In genomic region chr6:161104966-161105365, GRCh38 we compare ENCODE assay signal across 23 cellular contexts.
A peak's percentile ranks its signal among the peaks of the same experiment; 100 is the strongest.
DNase-seq lines count a peak whose midpoint lies in the region; ATAC-seq and TF ChIP-seq lines count a peak whose summit lies in the region.
"Had no signal": no experiment of that assay in that cellular context is flagged by ENCODE, and none has a peak within 500 bp of the region (broad histone marks: within the 10 kb centered on the region; RNA-seq: fewer than 3 reads in every experiment).

No MANE protein-coding gene starts in this region.

- H3K27ac ChIP-seq in PC-3 (ENCODE audit: low read length) (peak overlapping the region; percentile 93), osteoblast (ENCODE audit: low read depth, low read length) (peak overlapping the region; percentile 61)
- H3K27ac ChIP-seq: A549, gastrocnemius medialis, RWPE1 had no signal

- H3K27me3 Mint-ChIP-seq in activated CD8-positive, alpha-beta T cell treated with anti-CD3 and anti-CD28 coated beads for 36 hours, result no peaks in the 10 kb centered on the region
- H3K27me3 Mint-ChIP-seq in activated CD8-positive, alpha-beta T cell treated with anti-CD3 and anti-CD28 coated beads, Interleukin-2, amount 10 ng/mL, durations not matched to agents 7 days and 5 days (ENCODE audit: low read depth), result no peaks in the 10 kb centered on the region
- no peaks in the 10 kb centered on the region for H3K27me3 Mint-ChIP-seq in effector memory CD8-positive, alpha-beta T cell
- H3K27me3 Mint-ChIP-seq: activated CD4-positive, alpha-beta T cell treated with anti-CD3 and anti-CD28 coated beads, Interleukin-2, amount 10 ng/mL, durations not matched to agents 24 days and 14 days; IgD-negative memory B cell had no signal

- intact Hi-C loops in activated CD8-positive, alpha-beta T cell treated with anti-CD3 and anti-CD28 coated beads for 36 hours (cut with micrococcal nuclease), result no loop called here
- intact Hi-C loops in PC-3 (cut with micrococcal nuclease), result no loop called here

- DNase-seq in activated CD8-positive, alpha-beta T cell treated with anti-CD3 and anti-CD28 coated beads for 36 hours, result no peak
- DNase-seq in activated CD8-positive, alpha-beta T cell treated with anti-CD3 and anti-CD28 coated beads, Interleukin-2, amount 10 ng/mL, durations not matched to agents 7 days and 5 days, result no peak
- DNase-seq in PC-3 (peak; percentile 45), osteoblast (ENCODE audit: insufficient read length, low spot score, missing footprints) (no peak), NCI-H187 (lab: John Stamatoyannopoulos, UW) (no peak)
- no peak for DNase-seq in effector memory CD8-positive, alpha-beta T cell
- DNase-seq: activated CD4-positive, alpha-beta T cell treated with anti-CD3 and anti-CD28 coated beads, Interleukin-2, amount 10 ng/mL, durations not matched to agents 24 days and 14 days; activated T-cell treated with anti-CD3 and anti-CD28 coated beads, Interleukin-2, amount 50 U/mL, for 48 hours; CD8-positive, alpha-beta T cell; central memory CD4-positive, alpha-beta T cell; gastrocnemius medialis; left ventricle myocardium superior; NCI-H187 treated with DMSO at 0.1 percent for 48 hours; NCI-H345; NK-92 treated with Interleukin-12 subunit alpha and Interleukin-12 subunit beta, amount 100 ng/mL, for 24 hours; stimulated activated naive CD4-positive, alpha-beta T cell treated with Interleukin-2 at 50 U/mL for 16 hours had no signal

- H3K4me1 Mint-ChIP-seq in activated CD8-positive, alpha-beta T cell treated with anti-CD3 and anti-CD28 coated beads for 36 hours (ENCODE audit: low read depth), result peaks cover 2% of the 10 kb centered on the region
- H3K4me1 Mint-ChIP-seq in activated CD8-positive, alpha-beta T cell treated with anti-CD3 and anti-CD28 coated beads, Interleukin-2, amount 10 ng/mL, durations not matched to agents 7 days and 5 days (ENCODE audit: low read depth), result peaks cover 2% of the 10 kb centered on the region
- H3K4me1 Mint-ChIP-seq in effector memory CD8-positive, alpha-beta T cell (ENCODE audit: low read depth in 2 of 2), result no peaks in the 10 kb centered on the region
- H3K4me1 Mint-ChIP-seq: GM23338, IgD-negative memory B cell had no signal

- no peak for ATAC-seq in activated CD8-positive, alpha-beta T cell treated with anti-CD3 and anti-CD28 coated beads for 36 hours
- no peak for ATAC-seq in activated CD8-positive, alpha-beta T cell treated with anti-CD3 and anti-CD28 coated beads, Interleukin-2, amount 10 ng/mL, durations not matched to agents 7 days and 5 days
- peak; percentile 59 for ATAC-seq in PC-3
- ATAC-seq in effector memory CD8-positive, alpha-beta T cell (replicated peaks), result no peak
- no peak for ATAC-seq in HG02884 (IDR thresholded peaks at IDR 0.05; ENCODE audit: unreplicated experiment)
- no peak for ATAC-seq in HG02759 (IDR thresholded peaks at IDR 0.05; ENCODE audit: unreplicated experiment)
- ATAC-seq: A549; CD8-positive, alpha-beta T cell; gastrocnemius medialis; GM23338; left ventricle myocardium superior; sciatic nerve had no signal

- H3K9me3 ChIP-seq in PC-3 (ENCODE audit: low read length) (no peaks in the 10 kb centered on the region), osteoblast (ENCODE audit: low read depth, low read length) (no peaks in the 10 kb centered on the region)
- H3K9me3 ChIP-seq: A549, gastrocnemius medialis had no signal

- no peak overlapping the region for H3K4me3 Mint-ChIP-seq in activated CD8-positive, alpha-beta T cell treated with anti-CD3 and anti-CD28 coated beads for 36 hours
- no peak overlapping the region for H3K4me3 Mint-ChIP-seq in activated CD8-positive, alpha-beta T cell treated with anti-CD3 and anti-CD28 coated beads, Interleukin-2, amount 10 ng/mL, durations not matched to agents 7 days and 5 days
- H3K4me3 Mint-ChIP-seq in effector memory CD8-positive, alpha-beta T cell, result no peak overlapping the region
- H3K4me3 Mint-ChIP-seq: activated CD4-positive, alpha-beta T cell treated with anti-CD3 and anti-CD28 coated beads, Interleukin-2, amount 10 ng/mL, durations not matched to agents 24 days and 14 days; CD8-positive, alpha-beta T cell; GM23338; IgD-negative memory B cell had no signal

- POLR2A ChIA-PET in activated CD8-positive, alpha-beta T cell treated with anti-CD3 and anti-CD28 coated beads for 36 hours (lab: Charles Lee), result no interaction called here
- POLR2A ChIA-PET in activated CD8-positive, alpha-beta T cell treated with anti-CD3 and anti-CD28 coated beads, Interleukin-2, amount 10 ng/mL, durations not matched to agents 7 days and 5 days (lab: Charles Lee), result no interaction called here
- POLR2A ChIA-PET in PC-3 (lab: Charles Lee; ENCODE audit: unreplicated experiment), result no interaction called here

- H2AFZ ChIP-seq in PC-3 (ENCODE audit: low read length) (no peak overlapping the region), osteoblast (ENCODE audit: low read length) (no peak overlapping the region)
- H2AFZ ChIP-seq: GM23338 had no signal

- H3K79me2 ChIP-seq in PC-3 (ENCODE audit: low read length) (no peaks in the 10 kb centered on the region), osteoblast (ENCODE audit: insufficient read depth, low read length) (no peaks in the 10 kb centered on the region)

- no peaks in the 10 kb centered on the region for H3K27me3 ChIP-seq in PC-3 (ENCODE audit: low read length)
- no peaks in the 10 kb centered on the region for H3K27me3 ChIP-seq in osteoblast (ENCODE audit: insufficient read depth, low read length)
- H3K27me3 ChIP-seq: gastrocnemius medialis had no signal

- peak overlapping the region; percentile 65 for H3K4me2 ChIP-seq in PC-3 (ENCODE audit: low read length)
- no peak overlapping the region for H3K4me2 ChIP-seq in osteoblast (ENCODE audit: insufficient read depth, low read length)
- H3K4me2 ChIP-seq: A549, GM23338 had no signal

- CTCF ChIA-PET in activated CD8-positive, alpha-beta T cell treated with anti-CD3 and anti-CD28 coated beads for 36 hours (lab: Charles Lee), result no interaction called here
- CTCF ChIA-PET in activated CD8-positive, alpha-beta T cell treated with anti-CD3 and anti-CD28 coated beads, Interleukin-2, amount 10 ng/mL, durations not matched to agents 7 days and 5 days (lab: Charles Lee), result interaction anchor here (0.6 kb wide), 1 partner anchor 23 kb away, joined by 3 read pairs; no protein-coding TSS in a partner anchor
- CTCF ChIA-PET in PC-3 (lab: Charles Lee), result no interaction called here

- H3K36me3 ChIP-seq in PC-3 (ENCODE audit: low read depth, low read length), result peaks cover 44% of the 10 kb centered on the region; the same call in 1 of the 2 replicates
- peaks cover 67% of the 10 kb centered on the region for H3K36me3 ChIP-seq in osteoblast (ENCODE audit: insufficient read depth, low read length)

- no TSS peak for BruUV-seq in PC-3 (replicated peaks; lab: Mats Ljungman, UMichigan)

- no peaks in the 10 kb centered on the region for H4K20me1 ChIP-seq in PC-3 (ENCODE audit: low read length)
- H4K20me1 ChIP-seq in osteoblast (ENCODE audit: insufficient read depth, low read length), result no peaks in the 10 kb centered on the region

- no peak for TF ChIP-seq CTCF in activated CD8-positive, alpha-beta T cell treated with anti-CD3 and anti-CD28 coated beads for 36 hours (IDR thresholded peaks at IDR 0.05)
- no peak for TF ChIP-seq CTCF in PC-3 (conservative IDR thresholded peaks at IDR 0.05; ENCODE audit: low read depth, low read length)
- no peak for TF ChIP-seq CTCF in osteoblast (IDR thresholded peaks at IDR 0.05; ENCODE audit: extremely low read depth, low read depth, low read length)

- H3K9me3 Mint-ChIP-seq in activated CD8-positive, alpha-beta T cell treated with anti-CD3 and anti-CD28 coated beads for 36 hours, result no peaks in the 10 kb centered on the region
- H3K9me3 Mint-ChIP-seq in activated CD8-positive, alpha-beta T cell treated with anti-CD3 and anti-CD28 coated beads, Interleukin-2, amount 10 ng/mL, durations not matched to agents 7 days and 5 days (ENCODE audit: insufficient read depth), result no peaks in the 10 kb centered on the region
- H3K9me3 Mint-ChIP-seq in effector memory CD8-positive, alpha-beta T cell, result no peaks in the 10 kb centered on the region
- H3K9me3 Mint-ChIP-seq: CD8-positive, alpha-beta T cell; GM23338; IgD-negative memory B cell had no signal

- H3F3A ChIP-seq in PC-3 (ENCODE audit: low read length, unreplicated experiment), result peaks cover 3% of the 10 kb centered on the region

- H3K4me3 ChIP-seq in PC-3 (ENCODE audit: low read length) (peak overlapping the region; percentile 7; the same call in 1 of the 2 replicates), osteoblast (ENCODE audit: insufficient read depth, low read length) (no peak overlapping the region)
- H3K4me3 ChIP-seq: A549, gastrocnemius medialis, GM23338 had no signal

- peak overlapping the region; percentile 75 for H3K9ac ChIP-seq in PC-3 (ENCODE audit: low read length)

- H3K9me2 ChIP-seq in PC-3 (replicated peaks; ENCODE audit: low read length), result no peaks in the 10 kb centered on the region

- H3K36me3 Mint-ChIP-seq in activated CD8-positive, alpha-beta T cell treated with anti-CD3 and anti-CD28 coated beads for 36 hours (ENCODE audit: low read depth), result peaks cover 45% of the 10 kb centered on the region
- H3K36me3 Mint-ChIP-seq in activated CD8-positive, alpha-beta T cell treated with anti-CD3 and anti-CD28 coated beads, Interleukin-2, amount 10 ng/mL, durations not matched to agents 7 days and 5 days (ENCODE audit: low read depth), result peaks cover 51% of the 10 kb centered on the region
- H3K36me3 Mint-ChIP-seq in effector memory CD8-positive, alpha-beta T cell (ENCODE audit: insufficient read depth), result peaks cover 73% of the 10 kb centered on the region

- peak overlapping the region; percentile 78 for H3K27ac Mint-ChIP-seq in activated CD8-positive, alpha-beta T cell treated with anti-CD3 and anti-CD28 coated beads for 36 hours
- no peak overlapping the region for H3K27ac Mint-ChIP-seq in activated CD8-positive, alpha-beta T cell treated with anti-CD3 and anti-CD28 coated beads, Interleukin-2, amount 10 ng/mL, durations not matched to agents 7 days and 5 days
- H3K27ac Mint-ChIP-seq in effector memory CD8-positive, alpha-beta T cell, result peak overlapping the region; percentile 2 to 55
- H3K27ac Mint-ChIP-seq: activated CD4-positive, alpha-beta T cell treated with anti-CD3 and anti-CD28 coated beads, Interleukin-2, amount 10 ng/mL, durations not matched to agents 24 days and 14 days; CD8-positive, alpha-beta T cell; GM23338 had no signal

- H3K4me1 ChIP-seq in PC-3 (ENCODE audit: insufficient read depth, low read length) (peaks cover 23% of the 10 kb centered on the region), osteoblast (ENCODE audit: insufficient read depth, low read length) (peaks cover 27% of the 10 kb centered on the region)
- H3K4me1 ChIP-seq: A549, gastrocnemius medialis had no signal
